ENCODE assay signal across 6 cellular contexts in genomic region chr2:618005-618404, GRCh38.
"Had no signal": no experiment of that assay in that cellular context is flagged by ENCODE, and none has a peak within 500 bp of the region (broad histone marks: within the 10 kb centered on the region; RNA-seq: fewer than 3 reads in every experiment).

No MANE protein-coding gene starts in this region.

- H3K4me1 Mint-ChIP-seq: IgD-negative memory B cell had no signal

- DNase-seq: IMR-90, KBM-7, KG1 had no signal

- H3K27ac ChIP-seq: HL-60 had no signal

- ATAC-seq: HepG2 had no signal

- FAIRE-seq: HepG2 had no signal

- H3K36me3 Mint-ChIP-seq: IgD-negative memory B cell had no signal
